Comparison of ENCODE assay signal across 7 cellular contexts in the genomic region with DNA sequence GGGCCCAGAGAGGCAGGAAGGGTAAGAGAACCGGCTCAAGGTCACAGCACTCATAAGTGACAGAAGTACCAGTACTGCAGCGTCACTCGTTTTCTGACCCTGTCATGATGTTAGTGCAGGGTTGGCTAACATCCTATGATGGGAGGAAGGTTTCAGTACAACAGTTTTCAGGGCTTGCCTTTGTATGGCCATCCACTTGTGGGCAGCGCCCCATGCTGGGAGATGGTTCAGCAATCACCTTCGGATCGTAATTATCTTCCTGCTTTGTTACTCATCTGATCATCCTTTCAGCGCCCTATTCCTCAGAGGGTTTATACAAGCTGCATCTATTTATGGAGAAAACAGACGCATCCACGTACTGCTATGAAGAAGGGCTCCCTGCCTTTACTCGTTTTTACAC. TPM values are rescaled to one million over a fixed set of nuclear protein-coding genes. Genes with fewer than 3 reads are reported as not detected.
DNase-seq lines count a peak whose midpoint lies in the region; ATAC-seq and TF ChIP-seq lines count a peak whose summit lies in the region.

No MANE protein-coding gene starts in this region.

- H3K4me1 ChIP-seq in SJCRH30 (peaks cover 3% of the 10 kb centered on the region; the same call in 1 of the 2 replicates), skeletal muscle tissue (ENCODE audit: control insufficient read depth in 3 of 3, insufficient read depth in 3 of 3, low read length in 3 of 3) (peaks cover 0 to 15% (median 11%) of the 10 kb centered on the region in 3 donors)

- peak overlapping the region in 1 of 3 donors; percentile 7 for H3K9ac ChIP-seq in skeletal muscle tissue (ENCODE audit: low read depth in 1 of 3, low read length in 3 of 3)

- ATAC-seq in left lobe of liver (no peak), HG02970 (IDR thresholded peaks at IDR 0.05; ENCODE audit: low FRiP score, unreplicated experiment) (no peak), GM18907 (IDR thresholded peaks at IDR 0.05; ENCODE audit: unreplicated experiment) (no peak)

- peak; percentile 44; the same call in 1 of the 2 replicates for TF ChIP-seq CTCF in HFFc6 (IDR thresholded peaks at IDR 0.05)

- H3K9me3 ChIP-seq in SJCRH30 (replicated peaks) (no peaks in the 10 kb centered on the region), skeletal muscle tissue (ENCODE audit: control insufficient read depth in 3 of 3, low read length in 3 of 3) (no peaks in the 10 kb centered on the region)

- no peaks in the 10 kb centered on the region for H3K27me3 ChIP-seq in SJCRH30
- H3K27me3 ChIP-seq in skeletal muscle tissue (ENCODE audit: control insufficient read depth in 3 of 3, insufficient read depth in 3 of 3, low read length in 3 of 3), result peaks cover 4 to 24% (median 16%) of the 10 kb centered on the region in 3 donors

- H3K36me3 ChIP-seq in SJCRH30 (no peaks in the 10 kb centered on the region), skeletal muscle tissue (ENCODE audit: control insufficient read depth in 3 of 3, insufficient read depth in 3 of 3, low read length in 3 of 3) (no peaks in the 10 kb centered on the region)

- H3K27me3 Mint-ChIP-seq in HFFc6 (ENCODE audit: insufficient read depth), result peaks cover 1% of the 10 kb centered on the region; the same call in 1 of the 2 replicates

- H3K27ac ChIP-seq in SJCRH30, result no peak overlapping the region
- H3K27ac ChIP-seq in skeletal muscle tissue (ENCODE audit: low read depth, low read length), result peak overlapping the region; percentile 6

- H3K36me3 Mint-ChIP-seq in HFFc6 (ENCODE audit: low read depth), result peaks cover 43% of the 10 kb centered on the region

- intact Hi-C loops in head of caudate nucleus (cut with DNase I), result loop anchor here (5.0 kb wide), 1 partner anchor 327 kb away; no protein-coding TSS in a partner anchor

- DNase-seq in HFFc6, result no peak
- peak in 1 of 2 experiments; percentile 8 for DNase-seq in SJCRH30
- DNase-seq in head of caudate nucleus, result peak in 35 of 42 donors; percentile 16 to 72 (median 49)
- no peak for DNase-seq in left lobe of liver (ENCODE audit: low spot score)

- peak overlapping the region; percentile 95 for H3K4me3 Mint-ChIP-seq in HFFc6

- peaks cover 55% of the 10 kb centered on the region for H3K4me1 Mint-ChIP-seq in HFFc6 (ENCODE audit: low read depth)

- peak overlapping the region; percentile 77 for H3K27ac Mint-ChIP-seq in HFFc6

- H3K4me3 ChIP-seq in SJCRH30, result peak overlapping the region; percentile 68
- H3K4me3 ChIP-seq in skeletal muscle tissue (ENCODE audit: low read length in 3 of 3), result peak overlapping the region in 1 of 3 donors; percentile 55

- H3K9me3 Mint-ChIP-seq in HFFc6, result no peaks in the 10 kb centered on the region

RNA-seq across cellular contexts. Expression of a gene that starts 2.4 kb away (rescaled TPM):
- 100 to 1,000 TPM; 164 to 272 (median 235) TPM for total RNA-seq in HFFc6 (2021; fragmentation: NEBNext Ultra II Directional; extraction: Animal tissue kit (Norgen Biotek cat#: 25700))
- total RNA-seq in SJCRH30 (2014; rRNA removed; shearing (Covaris generic)), result 19.0 and 19.2 TPM in 2 replicates
- total RNA-seq in skeletal muscle tissue (22.4 TPM), left lobe of liver (3.4 TPM)

Comparison
In these comparisons a context has a peak if more than half of its experiments do, and no peak if none do; other contexts are left out.
1. DNase-seq: peak in head of caudate nucleus (35 of 42); none in HFFc6 (single experiment) and left lobe of liver (single experiment).